ENCODE assay signal across 1 cellular context in the genomic region with DNA sequence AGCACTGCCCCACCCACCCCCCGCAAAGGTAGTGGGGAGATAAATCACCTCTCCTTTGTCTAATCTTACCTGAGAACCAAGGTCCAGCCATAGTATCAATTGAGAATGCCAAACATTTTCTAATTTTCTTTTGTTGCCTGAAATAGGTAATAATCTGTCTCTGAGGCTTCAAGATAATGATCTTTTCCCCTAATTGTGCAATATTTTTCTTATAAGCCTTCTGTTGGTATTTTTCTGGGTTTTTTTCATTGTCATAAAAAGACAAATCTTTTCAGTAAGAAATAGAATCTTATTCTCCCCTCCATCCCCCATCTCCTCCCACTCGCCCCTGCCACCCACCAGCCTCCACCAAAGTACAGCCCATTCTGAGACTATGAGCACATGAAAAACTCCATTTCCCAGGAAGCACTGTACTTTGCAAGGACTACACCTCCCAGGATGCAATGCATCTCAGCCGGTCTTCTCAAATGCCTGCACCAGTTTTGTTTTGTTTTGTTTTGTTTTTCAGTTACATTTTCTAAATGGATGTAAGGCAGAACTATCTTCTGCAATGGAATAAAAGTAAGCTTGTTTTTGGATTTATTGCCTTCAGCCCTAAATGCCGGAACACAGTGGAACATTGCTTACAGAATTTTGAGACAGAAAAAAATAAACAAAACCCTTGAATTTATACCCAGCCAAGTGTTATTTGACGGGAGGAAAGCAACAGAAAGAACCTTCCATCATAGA.
TF ChIP-seq lines count a peak whose summit lies in the region.

No MANE protein-coding gene starts in this region.

TF ChIP-seq in IMR-90, 13 proteins besides CTCF, POLR2A, EP300 and RAD21 (continued from another document):
- TF ChIP-seq, protein P1, sequence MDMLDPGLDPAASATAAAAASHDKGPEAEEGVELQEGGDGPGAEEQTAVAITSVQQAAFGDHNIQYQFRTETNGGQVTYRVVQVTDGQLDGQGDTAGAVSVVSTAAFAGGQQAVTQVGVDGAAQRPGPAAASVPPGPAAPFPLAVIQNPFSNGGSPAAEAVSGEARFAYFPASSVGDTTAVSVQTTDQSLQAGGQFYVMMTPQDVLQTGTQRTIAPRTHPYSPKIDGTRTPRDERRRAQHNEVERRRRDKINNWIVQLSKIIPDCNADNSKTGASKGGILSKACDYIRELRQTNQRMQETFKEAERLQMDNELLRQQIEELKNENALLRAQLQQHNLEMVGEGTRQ (IDR thresholded peaks at IDR 0.05; ENCODE audit: low read depth, low read length) = no peak
- TF ChIP-seq RFX5 (IDR thresholded peaks at IDR 0.05; ENCODE audit: low read depth, low read length) (no peak), MAFK (IDR thresholded peaks at IDR 0.05; ENCODE audit: low read depth, low read length) (no peak), BHLHE40 (IDR thresholded peaks at IDR 0.05; ENCODE audit: low read depth, low read length) (no peak), SMC3 (IDR thresholded peaks at IDR 0.05; ENCODE audit: low read depth, low read length) (no peak), MXI1 (IDR thresholded peaks at IDR 0.05; ENCODE audit: borderline replicate concordance, low read depth, low read length) (no peak), RCOR1 (IDR thresholded peaks at IDR 0.05; ENCODE audit: insufficient replicate concordance, low read length) (no peak), CHD1 (IDR thresholded peaks at IDR 0.05; ENCODE audit: low read depth, low read length) (no peak), NFE2L2 (IDR thresholded peaks at IDR 0.05; ENCODE audit: low read depth, low read length) (no peak), CEBPB (IDR thresholded peaks at IDR 0.05; ENCODE audit: low read depth, low read length) (no peak), MAZ (IDR thresholded peaks at IDR 0.05; ENCODE audit: borderline replicate concordance, low read depth, low read length) (no peak)
